25 cellular contexts compared by ENCODE assay signal in genomic region chr2:84851876-84852275, GRCh38. TPM values are rescaled to one million over a fixed set of nuclear protein-coding genes. Genes with fewer than 3 reads are reported as not detected.
DNase-seq lines count a peak whose midpoint lies in the region; ATAC-seq and FAIRE-seq lines count a peak whose summit lies in the region.
"Had no signal": no experiment of that assay in that cellular context is flagged by ENCODE, and none has a peak within 500 bp of the region (broad histone marks: within the 10 kb centered on the region; RNA-seq: fewer than 3 reads in every experiment).

No MANE protein-coding gene starts in this region.

- FAIRE-seq in HTR-8/SVneo (lab: Jason Lieb, UNC) = peak; percentile 76
- FAIRE-seq: GM12892 had no signal

- peaks cover 46% of the 10 kb centered on the region for H3K36me3 Mint-ChIP-seq in activated naive CD4-positive, alpha-beta T cell treated with anti-CD3 and anti-CD28 coated beads for 36 hours (ENCODE audit: low read depth)
- H3K36me3 Mint-ChIP-seq in activated T-helper 17 cell treated with anti-CD3 and anti-CD28 coated beads, Interleukin-2, amount 50 U/mL, for 72 hours (ENCODE audit: low read depth) = peaks cover 26% of the 10 kb centered on the region
- H3K36me3 Mint-ChIP-seq: mesothelial cell of epicardium, type B pancreatic cell had no signal

- DNase-seq in activated naive CD4-positive, alpha-beta T cell treated with anti-CD3 and anti-CD28 coated beads for 36 hours = no peak
- DNase-seq in activated naive CD4-positive, alpha-beta T cell treated with Interleukin-2 at 50 U/mL for 16 hours = no peak
- no peak for DNase-seq in HTR-8/SVneo (ENCODE audit: insufficient read length, low spot score)
- DNase-seq in stimulated activated naive CD8-positive, alpha-beta T cell treated with anti-CD3 and anti-CD28 coated beads, Interleukin-15, amount 100 ng/mL, for 72 hours = no peak
- no peak for DNase-seq in sciatic nerve (ENCODE audit: low spot score)
- no peak for DNase-seq in Kasumi-1 (lab: John Stamatoyannopoulos, UW)
- DNase-seq: anterior cingulate cortex, cortex of kidney, DMS 273 treated with DMSO at 0.1 percent for 48 hours, EL, MG63, naive B cell, NCI-H1105 treated with DMSO at 0.1 percent for 48 hours, NCI-H1930, NCI-H524 treated with DMSO at 0.1 percent for 48 hours, occipital lobe, PC-3, T-helper 9 cell, WERI-Rb-1 had no signal

- intact Hi-C loops in activated naive CD4-positive, alpha-beta T cell treated with anti-CD3 and anti-CD28 coated beads for 36 hours (cut with micrococcal nuclease) = no loop called here
- intact Hi-C loops in sciatic nerve (cut with DNase I) = no loop called here

- peaks cover 93% of the 10 kb centered on the region for H3K4me1 Mint-ChIP-seq in activated naive CD4-positive, alpha-beta T cell treated with anti-CD3 and anti-CD28 coated beads for 36 hours (ENCODE audit: low read depth)
- H3K4me1 Mint-ChIP-seq in activated T-helper 17 cell treated with anti-CD3 and anti-CD28 coated beads, Interleukin-2, amount 50 U/mL, for 72 hours = peaks cover 88% of the 10 kb centered on the region
- H3K4me1 Mint-ChIP-seq in stimulated activated naive CD8-positive, alpha-beta T cell treated with anti-CD3 and anti-CD28 coated beads, Interleukin-15, amount 100 ng/mL, for 72 hours = peaks cover 92% of the 10 kb centered on the region
- H3K4me1 Mint-ChIP-seq: mesothelial cell of epicardium had no signal

- no peak for ATAC-seq in activated T-helper 17 cell treated with anti-CD3 and anti-CD28 coated beads, Interleukin-2, amount 50 U/mL, for 72 hours (replicated peaks)
- ATAC-seq in stimulated activated naive CD8-positive, alpha-beta T cell treated with anti-CD3 and anti-CD28 coated beads, Interleukin-15, amount 100 ng/mL, for 72 hours = no peak
- no peak for ATAC-seq in sciatic nerve
- ATAC-seq: HCT116, PC-3 had no signal

- peak overlapping the region; percentile 5 for H3K27ac Mint-ChIP-seq in activated naive CD4-positive, alpha-beta T cell treated with anti-CD3 and anti-CD28 coated beads for 36 hours
- peak overlapping the region; percentile 31 for H3K27ac Mint-ChIP-seq in activated T-helper 17 cell treated with anti-CD3 and anti-CD28 coated beads, Interleukin-2, amount 50 U/mL, for 72 hours
- peak overlapping the region in 1 of 2 donors; percentile 86 for H3K27ac Mint-ChIP-seq in stimulated activated naive CD8-positive, alpha-beta T cell treated with anti-CD3 and anti-CD28 coated beads, Interleukin-15, amount 100 ng/mL, for 72 hours
- H3K27ac Mint-ChIP-seq: activated T-helper 2 cell treated with anti-CD3 and anti-CD28 coated beads, Interferon-gamma antibody, Interleukin-2, Interleukin-4, amounts not matched to agents 10 μg/mL and 5 μg/mL and 100 μg/mL, durations not matched to agents 14 hours and 24 hours and 36 hours; mesothelial cell of epicardium; type B pancreatic cell had no signal

- no peak overlapping the region for H3K4me3 Mint-ChIP-seq in activated naive CD4-positive, alpha-beta T cell treated with anti-CD3 and anti-CD28 coated beads for 36 hours
- H3K4me3 Mint-ChIP-seq in activated T-helper 17 cell treated with anti-CD3 and anti-CD28 coated beads, Interleukin-2, amount 50 U/mL, for 72 hours = peak overlapping the region; percentile 50
- peak overlapping the region; percentile 25 to 38 for H3K4me3 Mint-ChIP-seq in stimulated activated naive CD8-positive, alpha-beta T cell treated with anti-CD3 and anti-CD28 coated beads, Interleukin-15, amount 100 ng/mL, for 72 hours
- H3K4me3 Mint-ChIP-seq: mesothelial cell of epicardium, type B pancreatic cell had no signal

- peaks cover 15% of the 10 kb centered on the region for H3K9me3 Mint-ChIP-seq in activated naive CD4-positive, alpha-beta T cell treated with anti-CD3 and anti-CD28 coated beads for 36 hours
- H3K9me3 Mint-ChIP-seq in activated T-helper 17 cell treated with anti-CD3 and anti-CD28 coated beads, Interleukin-2, amount 50 U/mL, for 72 hours = peaks cover 6% of the 10 kb centered on the region
- H3K9me3 Mint-ChIP-seq in stimulated activated naive CD8-positive, alpha-beta T cell treated with anti-CD3 and anti-CD28 coated beads, Interleukin-15, amount 100 ng/mL, for 72 hours = peaks cover 19 to 26% of the 10 kb centered on the region in 2 donors

- no peaks in the 10 kb centered on the region for H3K27me3 Mint-ChIP-seq in activated naive CD4-positive, alpha-beta T cell treated with anti-CD3 and anti-CD28 coated beads for 36 hours (ENCODE audit: low read depth)
- no peaks in the 10 kb centered on the region for H3K27me3 Mint-ChIP-seq in activated T-helper 17 cell treated with anti-CD3 and anti-CD28 coated beads, Interleukin-2, amount 50 U/mL, for 72 hours
- no peaks in the 10 kb centered on the region for H3K27me3 Mint-ChIP-seq in stimulated activated naive CD8-positive, alpha-beta T cell treated with anti-CD3 and anti-CD28 coated beads, Interleukin-15, amount 100 ng/mL, for 72 hours
- H3K27me3 Mint-ChIP-seq: naive B cell had no signal

- CTCF ChIA-PET in activated naive CD4-positive, alpha-beta T cell treated with anti-CD3 and anti-CD28 coated beads for 36 hours (lab: Charles Lee) = interaction anchor here (2.7 to 3.6 kb wide), 2 partner anchors 10 to 11 kb away, joined by 14 to 16 read pairs; no protein-coding TSS in a partner anchor

RNA-seq across cellular contexts. Expression of gene TRABD2A, which starts 29.0 kb away (rescaled TPM):
- 10 to 100 TPM; 40.4 to 41.7 TPM for total RNA-seq in activated naive CD4-positive, alpha-beta T cell treated with anti-CD3 and anti-CD28 coated beads for 36 hours
- 10 to 100 TPM; 28.6 to 32.3 TPM for total RNA-seq in activated T-helper 17 cell treated with anti-CD3 and anti-CD28 coated beads, Interleukin-2, amount 50 U/mL, for 72 hours
- 2.1 TPM for total RNA-seq in sciatic nerve

RNA-seq across cellular contexts. Expression of gene TMSB10, which starts 53.6 kb away (rescaled TPM):
- 1,000 to 10,000 TPM; 1,772 to 1,864 TPM for total RNA-seq in activated naive CD4-positive, alpha-beta T cell treated with anti-CD3 and anti-CD28 coated beads for 36 hours
- 1,000 to 10,000 TPM; 2,616 to 3,068 TPM for total RNA-seq in activated T-helper 17 cell treated with anti-CD3 and anti-CD28 coated beads, Interleukin-2, amount 50 U/mL, for 72 hours
- 1,367 TPM for total RNA-seq in sciatic nerve
